ENCODE assay signal across 14 cellular contexts in genomic region chr6:106517699-106518098, GRCh38.
A peak's percentile ranks its signal among the peaks of the same experiment; 100 is the strongest.
DNase-seq lines count a peak whose midpoint lies in the region; ATAC-seq and TF ChIP-seq lines count a peak whose summit lies in the region.
"Had no signal": no experiment of that assay in that cellular context is flagged by ENCODE, and none has a peak within 500 bp of the region (broad histone marks: within the 10 kb centered on the region; RNA-seq: fewer than 3 reads in every experiment).

No MANE protein-coding gene starts in this region.

- H3K4me1 Mint-ChIP-seq in activated T-cell treated with anti-CD3 and anti-CD28 coated beads, Interleukin-2, amount 50 U/mL, for 24 hours (ENCODE audit: low read depth) = peaks cover 85% of the 10 kb centered on the region
- H3K4me1 Mint-ChIP-seq in activated T-helper 1 cell treated with anti-CD3 and anti-CD28 coated beads, Interleukin-12 subunit alpha, Interleukin-12 subunit beta, Interleukin-2, Interleukin-4 antibody, amounts not matched to agents 30 ng/mL and 10 ng/mL and 1 ng/mL, durations not matched to agents 14 hours and 24 hours and 36 hours (ENCODE audit: low read depth) = peaks cover 85% of the 10 kb centered on the region
- peaks cover 52 to 78% of the 10 kb centered on the region in 2 donors for H3K4me1 Mint-ChIP-seq in natural killer cell treated with Interleukin-12 subunit alpha and Interleukin-12 subunit beta and Interleukin-15 and Interleukin-18, amount 100 ng/mL, for 72 hours (ENCODE audit: low read depth in 2 of 2)

- no peak for ATAC-seq in natural killer cell treated with Interleukin-12 subunit alpha and Interleukin-12 subunit beta and Interleukin-15 and Interleukin-18, amount 100 ng/mL, for 72 hours
- ATAC-seq: left cardiac atrium had no signal

- no peak overlapping the region for H3K27ac ChIP-seq in colonic mucosa

- DNase-seq in activated T-cell treated with anti-CD3 and anti-CD28 coated beads, Interleukin-2, amount 50 U/mL, for 24 hours = no peak
- DNase-seq in activated T-cell treated with anti-CD3 and anti-CD28 coated beads, Interleukin-2, amount 50 U/mL, for 48 hours = no peak
- DNase-seq in NB4 (ENCODE audit: low read depth) (peak; percentile 85), colonic mucosa (no peak), NCI-H774 (lab: John Stamatoyannopoulos, UW) (no peak)
- no peak for DNase-seq in activated T-helper 1 cell treated with anti-CD3 and anti-CD28 coated beads, Interleukin-12 subunit alpha, Interleukin-12 subunit beta, Interleukin-2, Interleukin-4 antibody, amounts not matched to agents 30 ng/mL and 10 ng/mL and 1 ng/mL, durations not matched to agents 14 hours and 24 hours and 36 hours (ENCODE audit: low spot score)
- DNase-seq in natural killer cell treated with Interleukin-12 subunit alpha and Interleukin-12 subunit beta and Interleukin-15 and Interleukin-18, amount 100 ng/mL, for 72 hours (ENCODE audit: low spot score) = no peak
- no peak for DNase-seq in stimulated activated CD4-positive, alpha-beta T cell treated with anti-CD3 and anti-CD28 coated beads, Interleukin-2, amount 100 ng/mL, for 24 hours
- DNase-seq: erythroblast; left cardiac atrium; NCI-H1930; NCI-H526 treated with DMSO at 0.1 percent for 48 hours; stimulated activated CD8-positive, alpha-beta memory T cell treated with anti-CD3 and anti-CD28 coated beads, Interleukin-4, amount 100 ng/mL, for 48 hours had no signal

- H3K27me3 ChIP-seq in colonic mucosa = no peaks in the 10 kb centered on the region

- peak overlapping the region; percentile 71 for H3K27ac Mint-ChIP-seq in activated T-cell treated with anti-CD3 and anti-CD28 coated beads, Interleukin-2, amount 50 U/mL, for 24 hours
- no peak overlapping the region for H3K27ac Mint-ChIP-seq in activated T-helper 1 cell treated with anti-CD3 and anti-CD28 coated beads, Interleukin-12 subunit alpha, Interleukin-12 subunit beta, Interleukin-2, Interleukin-4 antibody, amounts not matched to agents 30 ng/mL and 10 ng/mL and 1 ng/mL, durations not matched to agents 14 hours and 24 hours and 36 hours
- peak overlapping the region in 1 of 2 donors; percentile 66 for H3K27ac Mint-ChIP-seq in natural killer cell treated with Interleukin-12 subunit alpha and Interleukin-12 subunit beta and Interleukin-15 and Interleukin-18, amount 100 ng/mL, for 72 hours

- intact Hi-C loops in activated T-helper 1 cell treated with anti-CD3 and anti-CD28 coated beads, Interleukin-12 subunit alpha, Interleukin-12 subunit beta, Interleukin-2, Interleukin-4 antibody, amounts not matched to agents 30 ng/mL and 10 ng/mL and 1 ng/mL, durations not matched to agents 14 hours and 24 hours and 36 hours (cut with micrococcal nuclease) = loop anchor here (10.0 kb wide), 1 partner anchor 613 kb away; no protein-coding TSS in a partner anchor
- intact Hi-C loops in colonic mucosa (cut with DNase I) = no loop called here

- peak overlapping the region; percentile 39 for H3K4me3 ChIP-seq in NB4 (ENCODE audit: low read depth, low read length)
- no peak overlapping the region for H3K4me3 ChIP-seq in colonic mucosa

- H3K4me3 Mint-ChIP-seq in activated T-cell treated with anti-CD3 and anti-CD28 coated beads, Interleukin-2, amount 50 U/mL, for 24 hours = peak overlapping the region; percentile 78
- peak overlapping the region; percentile 60 for H3K4me3 Mint-ChIP-seq in activated T-helper 1 cell treated with anti-CD3 and anti-CD28 coated beads, Interleukin-12 subunit alpha, Interleukin-12 subunit beta, Interleukin-2, Interleukin-4 antibody, amounts not matched to agents 30 ng/mL and 10 ng/mL and 1 ng/mL, durations not matched to agents 14 hours and 24 hours and 36 hours
- H3K4me3 Mint-ChIP-seq in natural killer cell treated with Interleukin-12 subunit alpha and Interleukin-12 subunit beta and Interleukin-15 and Interleukin-18, amount 100 ng/mL, for 72 hours = peak overlapping the region; percentile 89

- no peaks in the 10 kb centered on the region for H3K36me3 ChIP-seq in colonic mucosa

- peaks cover 5% of the 10 kb centered on the region for H3K4me1 ChIP-seq in colonic mucosa

- no peaks in the 10 kb centered on the region for H3K27me3 Mint-ChIP-seq in activated T-cell treated with anti-CD3 and anti-CD28 coated beads, Interleukin-2, amount 50 U/mL, for 24 hours
- no peaks in the 10 kb centered on the region for H3K27me3 Mint-ChIP-seq in activated T-helper 1 cell treated with anti-CD3 and anti-CD28 coated beads, Interleukin-12 subunit alpha, Interleukin-12 subunit beta, Interleukin-2, Interleukin-4 antibody, amounts not matched to agents 30 ng/mL and 10 ng/mL and 1 ng/mL, durations not matched to agents 14 hours and 24 hours and 36 hours (ENCODE audit: insufficient read depth)
- H3K27me3 Mint-ChIP-seq in natural killer cell treated with Interleukin-12 subunit alpha and Interleukin-12 subunit beta and Interleukin-15 and Interleukin-18, amount 100 ng/mL, for 72 hours = peaks cover 0 to 3% of the 10 kb centered on the region in 2 donors
- H3K27me3 Mint-ChIP-seq: IgD-negative memory B cell had no signal

- no peaks in the 10 kb centered on the region for H3K9me3 Mint-ChIP-seq in activated T-cell treated with anti-CD3 and anti-CD28 coated beads, Interleukin-2, amount 50 U/mL, for 24 hours
- no peaks in the 10 kb centered on the region for H3K9me3 Mint-ChIP-seq in activated T-helper 1 cell treated with anti-CD3 and anti-CD28 coated beads, Interleukin-12 subunit alpha, Interleukin-12 subunit beta, Interleukin-2, Interleukin-4 antibody, amounts not matched to agents 30 ng/mL and 10 ng/mL and 1 ng/mL, durations not matched to agents 14 hours and 24 hours and 36 hours
- no peaks in the 10 kb centered on the region for H3K9me3 Mint-ChIP-seq in natural killer cell treated with Interleukin-12 subunit alpha and Interleukin-12 subunit beta and Interleukin-15 and Interleukin-18, amount 100 ng/mL, for 72 hours
- H3K9me3 Mint-ChIP-seq: IgD-negative memory B cell had no signal

- TF ChIP-seq CTCF in NB4 (IDR thresholded peaks at IDR 0.05; ENCODE audit: low read depth, low read length) (no peak), colonic mucosa (IDR thresholded peaks at IDR 0.05) (no peak)

- peaks cover 40% of the 10 kb centered on the region for H3K36me3 Mint-ChIP-seq in activated T-cell treated with anti-CD3 and anti-CD28 coated beads, Interleukin-2, amount 50 U/mL, for 24 hours (ENCODE audit: low read depth)
- H3K36me3 Mint-ChIP-seq in activated T-helper 1 cell treated with anti-CD3 and anti-CD28 coated beads, Interleukin-12 subunit alpha, Interleukin-12 subunit beta, Interleukin-2, Interleukin-4 antibody, amounts not matched to agents 30 ng/mL and 10 ng/mL and 1 ng/mL, durations not matched to agents 14 hours and 24 hours and 36 hours (ENCODE audit: low read depth) = peaks cover 6% of the 10 kb centered on the region
- H3K36me3 Mint-ChIP-seq in natural killer cell treated with Interleukin-12 subunit alpha and Interleukin-12 subunit beta and Interleukin-15 and Interleukin-18, amount 100 ng/mL, for 72 hours = peaks cover 6% of the 10 kb centered on the region

- H3K9ac ChIP-seq in colonic mucosa (ENCODE audit: low read depth in 2 of 2, low read length in 2 of 2) = no peak overlapping the region

- no peaks in the 10 kb centered on the region for H3K9me3 ChIP-seq in colonic mucosa

- no peak for TF ChIP-seq POLR2A in NB4 (IDR thresholded peaks at IDR 0.05; ENCODE audit: extremely low read depth, insufficient read length)
